Comparison of ENCODE assay signal across 23 cellular contexts in the genomic region with DNA sequence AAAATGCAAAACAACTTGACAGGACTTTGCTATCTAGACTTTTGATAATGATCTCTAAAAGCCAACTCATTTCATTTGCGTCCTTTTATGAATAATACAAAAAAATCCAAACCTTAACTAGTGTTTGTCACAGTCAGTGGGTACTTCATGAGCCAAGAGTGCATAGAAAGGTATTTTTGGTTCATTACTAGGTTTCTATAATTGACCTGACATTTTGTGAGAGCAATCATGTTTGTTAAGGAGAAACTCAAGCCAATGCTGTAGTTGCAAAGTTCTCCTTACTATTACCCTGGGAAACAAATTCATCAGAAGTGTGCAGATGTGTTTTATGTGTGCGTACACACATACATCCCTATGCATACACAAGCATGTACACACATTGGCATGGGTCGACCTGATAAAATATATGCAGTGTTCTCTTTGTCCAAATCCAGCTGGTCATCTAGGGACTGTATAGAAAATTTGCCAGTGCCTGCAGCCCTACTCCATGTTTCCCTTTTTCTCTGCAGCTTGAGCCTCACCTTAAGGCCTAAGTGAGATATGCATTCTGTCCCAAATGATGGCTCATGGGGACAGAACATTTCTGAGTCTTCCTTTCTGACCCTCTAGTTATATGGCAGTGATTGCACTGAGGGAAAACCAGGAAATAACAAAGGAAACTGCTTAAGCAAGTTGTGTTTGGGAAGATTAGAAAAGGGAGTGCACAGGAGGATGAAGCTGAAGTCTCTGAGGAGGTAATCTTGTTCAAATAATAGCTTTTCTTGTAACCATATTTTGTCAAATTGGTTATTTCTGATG.
A peak's percentile ranks its signal among the peaks of the same experiment; 100 is the strongest.
DNase-seq lines count a peak whose midpoint lies in the region; ATAC-seq, FAIRE-seq and TF ChIP-seq lines count a peak whose summit lies in the region.
"Had no signal": no experiment of that assay in that cellular context is flagged by ENCODE, and none has a peak within 500 bp of the region (broad histone marks: within the 10 kb centered on the region; RNA-seq: fewer than 3 reads in every experiment).

No MANE protein-coding gene starts in this region.

- no peaks in the 10 kb centered on the region for H3K79me2 ChIP-seq in endothelial cell of umbilical vein (ENCODE audit: control insufficient read depth, insufficient read depth, low read length)

- H3K27ac Mint-ChIP-seq in stimulated activated memory B cell treated with anti-CD40 and anti-IgM and Interleukin-4, amounts not matched to agents 10 μg/mL and 1 μg/mL and 100 μg/mL, for 72 hours = peak overlapping the region; percentile 26
- H3K27ac Mint-ChIP-seq: CD4-positive, alpha-beta memory T cell had no signal

- H3K18ac ChIP-seq in IMR-90 (ENCODE audit: low read depth, low read length) = no peak overlapping the region; the same call in 1 of the 2 replicates

- TF ChIP-seq POLR2A in IMR-90 (IDR thresholded peaks at IDR 0.05; ENCODE audit: low read depth, low read length) (no peak), endothelial cell of umbilical vein (IDR thresholded peaks at IDR 0.05; ENCODE audit: low read depth, low read length) (no peak)

- BruUV-seq in IMR-90 (replicated peaks; lab: Mats Ljungman, UMichigan) = no TSS peak
- BruUV-seq in endothelial cell of umbilical vein (replicated peaks; lab: Mats Ljungman, UMichigan) = no TSS peak

- dilution Hi-C loops in IMR-90 (cut with HindIII; ENCODE audit: low sequenced_read_pairs, unreplicated experiment) (no loop called here), endothelial cell of umbilical vein (cut with MboI; ENCODE audit: extremely low pct_ligation_motif_present, low sequenced_read_pairs) (no loop called here)

- no peak overlapping the region for H2AK5ac ChIP-seq in IMR-90 (ENCODE audit: low read depth, low read length)

- CTCF ChIA-PET in IMR-90 (lab: Yijun Ruan, JAX) (interaction anchor here (0.5 to 1.1 kb wide), 3 partner anchors 10 to 1776 kb away, joined by 3 to 4 read pairs (median 3); no protein-coding TSS in a partner anchor), endothelial cell of umbilical vein (lab: Charles Lee) (interaction anchor here (1.2 to 3.4 kb wide), 5 partner anchors 10 to 182 kb away, joined by 3 to 11 read pairs (median 5); no protein-coding TSS in a partner anchor)

- peaks cover 32% of the 10 kb centered on the region for H3K4me1 Mint-ChIP-seq in stimulated activated memory B cell treated with anti-CD40 and anti-IgM and Interleukin-4, amounts not matched to agents 10 μg/mL and 1 μg/mL and 100 μg/mL, for 72 hours
- H3K4me1 Mint-ChIP-seq: CD4-positive, alpha-beta memory T cell had no signal

- no peak overlapping the region for H4K5ac ChIP-seq in IMR-90 (ENCODE audit: low read depth, low read length)

- H3K4me3 ChIP-seq in BLaER1 (no peak overlapping the region), IMR-90 (ENCODE audit: insufficient read depth, low read depth, low read length) (no peak overlapping the region), endothelial cell of umbilical vein (replicated peaks in 1 of 3; ENCODE audit: insufficient read depth in 1 of 3, low read depth in 1 of 3, low read length in 3 of 3) (no peak overlapping the region)
- H3K4me3 ChIP-seq: BLaER1 treated with 17β-estradiol and CSF1 and Interleukin-3, amounts not matched to agents 10 nM and 100 nM; HAP-1 had no signal

- POLR2A ChIA-PET in IMR-90 (lab: Charles Lee; ENCODE audit: unreplicated experiment) (no interaction called here), endothelial cell of umbilical vein (lab: Charles Lee) (no interaction called here)

- no peak overlapping the region for H4K91ac ChIP-seq in IMR-90 (ENCODE audit: insufficient read depth, low read depth, low read length)

- H4K20me1 ChIP-seq in BLaER1 = no peaks in the 10 kb centered on the region
- H4K20me1 ChIP-seq in IMR-90 (ENCODE audit: insufficient read depth, low read length) = no peaks in the 10 kb centered on the region
- H4K20me1 ChIP-seq in endothelial cell of umbilical vein (replicated peaks; ENCODE audit: control insufficient read depth, extremely low read depth, insufficient read depth, low read length) = no peaks in the 10 kb centered on the region
- H4K20me1 ChIP-seq: BLaER1 treated with 17β-estradiol and CSF1 and Interleukin-3, amounts not matched to agents 10 nM and 100 nM had no signal

- H2AFZ ChIP-seq in IMR-90 (replicated peaks; ENCODE audit: low read length, poor library complexity) = no peak overlapping the region
- no peak overlapping the region for H2AFZ ChIP-seq in endothelial cell of umbilical vein (ENCODE audit: low read depth, low read length)

- peaks cover 10% of the 10 kb centered on the region; the same call in 1 of the 2 replicates for H3K9me1 ChIP-seq in IMR-90 (ENCODE audit: insufficient read depth, low read length)
- no peaks in the 10 kb centered on the region for H3K9me1 ChIP-seq in endothelial cell of umbilical vein (replicated peaks; ENCODE audit: control insufficient read depth, extremely low read depth, insufficient read depth, low read length)

- peak overlapping the region; percentile 8; the same call in 1 of the 2 replicates for H3K4me2 ChIP-seq in BLaER1
- H3K4me2 ChIP-seq in IMR-90 (ENCODE audit: low read depth, low read length) = no peak overlapping the region
- H3K4me2 ChIP-seq in endothelial cell of umbilical vein (ENCODE audit: insufficient read depth, low read length) = peak overlapping the region; percentile 10

- H3K9me3 Mint-ChIP-seq in stimulated activated memory B cell treated with anti-CD40 and anti-IgM and Interleukin-4, amounts not matched to agents 10 μg/mL and 1 μg/mL and 100 μg/mL, for 72 hours = no peaks in the 10 kb centered on the region
- H3K9me3 Mint-ChIP-seq: CD4-positive, alpha-beta memory T cell; HFFc6 had no signal

- in situ Hi-C loops in IMR-90 (cut with MboI; ENCODE audit: low sequenced_read_pairs) = no loop called here

- peak; percentile 73 for FAIRE-seq in endothelial cell of umbilical vein (lab: Jason Lieb, UNC)
- FAIRE-seq: A204.1, G401.6, RCC 7860 had no signal

- intact Hi-C loops in IMR-90 (cut with micrococcal nuclease) (no loop called here), endothelial cell of umbilical vein (cut with micrococcal nuclease) (loop anchor here (1.0 to 2.0 kb wide), 3 partner anchors 126 to 460 kb away; no protein-coding TSS in a partner anchor)

- TF ChIP-seq RAD21 in IMR-90 (IDR thresholded peaks at IDR 0.05; ENCODE audit: low read length) = no peak

- no peaks in the 10 kb centered on the region for H3K36me3 Mint-ChIP-seq in stimulated activated memory B cell treated with anti-CD40 and anti-IgM and Interleukin-4, amounts not matched to agents 10 μg/mL and 1 μg/mL and 100 μg/mL, for 72 hours
- H3K36me3 Mint-ChIP-seq: CD4-positive, alpha-beta memory T cell had no signal

- H4K8ac ChIP-seq in IMR-90 (ENCODE audit: low read depth in 2 of 2, low read length in 2 of 2) = no peak overlapping the region

- DNase-seq in IMR-90 (no peak), endothelial cell of umbilical vein (ENCODE audit: low read depth, low spot score) (peak; percentile 58), NCI-H1092 treated with DMSO at 0.1 percent for 48 hours (lab: John Stamatoyannopoulos, UW) (no peak)
- DNase-seq in stimulated activated CD4-positive, alpha-beta T cell treated with anti-CD3 and anti-CD28 coated beads, Interleukin-2, amount 100 ng/mL, for 24 hours = no peak
- DNase-seq: CD4-positive, alpha-beta memory T cell; GOT3; HFFc6; KBM-7; MV-4-11; NCI-H1105 treated with DMSO at 0.1 percent for 48 hours; NCI-H2029; NCI-H446; NCI-H524 treated with DMSO at 0.1 percent for 48 hours; NCI-H774 had no signal

- H3K4me3 Mint-ChIP-seq in stimulated activated memory B cell treated with anti-CD40 and anti-IgM and Interleukin-4, amounts not matched to agents 10 μg/mL and 1 μg/mL and 100 μg/mL, for 72 hours = no peak overlapping the region
- H3K4me3 Mint-ChIP-seq: CD4-positive, alpha-beta memory T cell; HFFc6 had no signal

- no CpG with 5 or more reads among the region's 3 CpGs for WGBS in IMR-90 (ENCODE audit: extremely low coverage in 2 of 2, insufficient read length in 1 of 2), 2 experiments

- no peak for ATAC-seq in IMR-90 (ENCODE audit: low read depth)
- no peak for ATAC-seq in stimulated activated memory B cell treated with anti-CD40 and anti-IgM and Interleukin-4, amounts not matched to agents 10 μg/mL and 1 μg/mL and 100 μg/mL, for 72 hours
- no peak for ATAC-seq in GM18519 (IDR thresholded peaks at IDR 0.05; ENCODE audit: low FRiP score, unreplicated experiment)

- no peak overlapping the region for H2BK15ac ChIP-seq in IMR-90 (ENCODE audit: low read depth, low read length)

- H3K4ac ChIP-seq in IMR-90 (ENCODE audit: low read depth, low read length) = no peak overlapping the region

- no peaks in the 10 kb centered on the region for H3K36me3 ChIP-seq in BLaER1
- H3K36me3 ChIP-seq in IMR-90 (ENCODE audit: control insufficient read depth, insufficient read depth, low read length) = no peaks in the 10 kb centered on the region
- no peaks in the 10 kb centered on the region for H3K36me3 ChIP-seq in endothelial cell of umbilical vein (ENCODE audit: control insufficient read depth in 2 of 2, extremely low read depth in 1 of 2, insufficient read depth in 2 of 2, low read length in 2 of 2)
- H3K36me3 ChIP-seq: BLaER1 treated with 17β-estradiol and CSF1 and Interleukin-3, amounts not matched to agents 10 nM and 100 nM; HAP-1 had no signal

- H3K23ac ChIP-seq in IMR-90 (ENCODE audit: low read depth, low read length) = no peak overlapping the region

- H3K14ac ChIP-seq in IMR-90 (replicated peaks; ENCODE audit: low read depth, low read length) = peak overlapping the region; percentile 46; the same call in 1 of the 2 replicates

- H3K27me3 Mint-ChIP-seq in stimulated activated memory B cell treated with anti-CD40 and anti-IgM and Interleukin-4, amounts not matched to agents 10 μg/mL and 1 μg/mL and 100 μg/mL, for 72 hours = no peaks in the 10 kb centered on the region

- H3K4me1 ChIP-seq in BLaER1 (peaks cover 62% of the 10 kb centered on the region), IMR-90 (ENCODE audit: control insufficient read depth, insufficient read depth, low read length) (peaks cover 8% of the 10 kb centered on the region), endothelial cell of umbilical vein (ENCODE audit: control insufficient read depth, extremely low read depth, insufficient read depth, low read length) (peaks cover 59% of the 10 kb centered on the region)
- H3K4me1 ChIP-seq: Caco-2, HAP-1 had no signal

- H3K27me3 ChIP-seq in BLaER1 (no peaks in the 10 kb centered on the region), IMR-90 (ENCODE audit: control insufficient read depth, insufficient read depth, low read length) (no peaks in the 10 kb centered on the region), endothelial cell of umbilical vein (ENCODE audit: control insufficient read depth in 2 of 2, insufficient read depth in 2 of 2, low read length in 2 of 2) (no peaks in the 10 kb centered on the region)

- no peak overlapping the region for H3K56ac ChIP-seq in IMR-90 (ENCODE audit: extremely low read depth, insufficient read depth, low read length)

- no peak for TF ChIP-seq CTCF in IMR-90 (conservative IDR thresholded peaks at IDR 0.05; ENCODE audit: low read depth, low read length)
- no peak for TF ChIP-seq CTCF in endothelial cell of umbilical vein (IDR thresholded peaks at IDR 0.05; ENCODE audit: extremely low read depth in 1 of 2, insufficient read depth in 1 of 2, low read depth in 1 of 2, low read length in 2 of 2)

- H3K9me3 ChIP-seq in BLaER1 (peaks cover 13% of the 10 kb centered on the region; the same call in 1 of the 2 replicates), IMR-90 (ENCODE audit: control insufficient read depth, insufficient read depth, low read length) (no peaks in the 10 kb centered on the region), endothelial cell of umbilical vein (replicated peaks; ENCODE audit: control insufficient read depth, insufficient read depth, low read length) (no peaks in the 10 kb centered on the region)
- H3K9me3 ChIP-seq: Caco-2, HAP-1 had no signal

- H3K9ac ChIP-seq in BLaER1 (no peak overlapping the region), IMR-90 (ENCODE audit: low read depth, low read length) (no peak overlapping the region), endothelial cell of umbilical vein (replicated peaks; ENCODE audit: extremely low read depth, insufficient read depth, low read length) (no peak overlapping the region)
- H3K9ac ChIP-seq: BLaER1 treated with 17β-estradiol and CSF1 and Interleukin-3, amounts not matched to agents 10 nM and 100 nM had no signal

- H2BK20ac ChIP-seq in IMR-90 (ENCODE audit: low read depth, low read length) = no peak overlapping the region

- H3K27ac ChIP-seq in BLaER1 (no peak overlapping the region), IMR-90 (ENCODE audit: insufficient read depth, low read length) (no peak overlapping the region), endothelial cell of umbilical vein (ENCODE audit: insufficient read depth, low read depth, low read length) (peak overlapping the region; percentile 92)

- no peak overlapping the region for H2BK120ac ChIP-seq in IMR-90 (ENCODE audit: low read depth, low read length)

- H2BK5ac ChIP-seq in IMR-90 (ENCODE audit: low read depth, low read length, poor library complexity, severe bottlenecking) = no peak overlapping the region

- peaks cover 8 to 59% of the 10 kb centered on the region in 2 experiments; a peak in 3 of 4 replicates for H3K79me1 ChIP-seq in IMR-90 (ENCODE audit: low read depth in 1 of 2, low read length in 2 of 2)

- H2AK9ac ChIP-seq in IMR-90 (replicated peaks; ENCODE audit: low read depth, low read length, poor library complexity) = no peak overlapping the region
